Comparison of ENCODE assay signal across 8 cellular contexts in genomic region chr22:38793721-38794466, GRCh38.
DNase-seq lines count a peak whose midpoint lies in the region; ATAC-seq and TF ChIP-seq lines count a peak whose summit lies in the region.

A gene with protein sequence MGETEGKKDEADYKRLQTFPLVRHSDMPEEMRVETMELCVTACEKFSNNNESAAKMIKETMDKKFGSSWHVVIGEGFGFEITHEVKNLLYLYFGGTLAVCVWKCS (minus strand): TSS chr22:38794143. CDS start chr22:38782731, 11,412 bp downstream.

- H3K4me3 Mint-ChIP-seq in central memory CD8-positive, alpha-beta T cell: peak within 1 kb of the TSS; percentile 91

- no peaks in the 10 kb centered on the region for H3K9me3 Mint-ChIP-seq in central memory CD8-positive, alpha-beta T cell

- H3K36me3 Mint-ChIP-seq in central memory CD8-positive, alpha-beta T cell (ENCODE audit: insufficient read depth): no peaks in the 10 kb centered on the region

- H3K27me3 Mint-ChIP-seq in central memory CD8-positive, alpha-beta T cell: peaks cover 38% of the 10 kb centered on the region

- ATAC-seq in GM19035 (IDR thresholded peaks at IDR 0.05; ENCODE audit: unreplicated experiment) (peak; percentile 97), HG03342 (IDR thresholded peaks at IDR 0.05; ENCODE audit: unreplicated experiment) (peak; percentile 95)
- peak; percentile 96 for ATAC-seq in central memory CD8-positive, alpha-beta T cell (replicated peaks; ENCODE audit: extremely low read depth, poor library complexity, severe bottlenecking)

- DNase-seq in AG09309 (ENCODE audit: low read depth): peak; percentile 96
- peak; percentile 90 for DNase-seq in NCI-H345 treated with DMSO at 0.1 percent for 48 hours (lab: John Stamatoyannopoulos, UW; ENCODE audit: unreplicated experiment)
- peak; percentile 83 for DNase-seq in activated CD4-positive, CD25-positive, alpha-beta regulatory T cell treated with anti-CD3 and anti-CD28 coated beads, Interleukin-2, amount 50 U/mL, for 16 hours (ENCODE audit: low read depth, low spot score)
- peak; percentile 80 to 91 for DNase-seq in central memory CD8-positive, alpha-beta T cell (ENCODE audit: low spot score in 2 of 2)
- peak; percentile 99 for DNase-seq in inferior parietal cortex (ENCODE audit: extremely low spot score)
- peak; percentile 97 for DNase-seq in smooth muscle cell of the brain vasculature (ENCODE audit: low read depth, low spot score)

- H3K27ac Mint-ChIP-seq in central memory CD8-positive, alpha-beta T cell (ENCODE audit: low read depth): peak within 1 kb of the TSS; percentile 93

- TF ChIP-seq CTCF in AG09309 (IDR thresholded peaks at IDR 0.05; ENCODE audit: control insufficient read depth, insufficient read depth, low read depth, low read length, missing control alignments): no peak

- H3K4me3 ChIP-seq in AG09309 (ENCODE audit: control insufficient read depth, low read depth, low read length): peak within 1 kb of the TSS; percentile 65

- peaks cover 24% of the 10 kb centered on the region for H3K4me1 Mint-ChIP-seq in central memory CD8-positive, alpha-beta T cell

Comparison
In these comparisons a context has a peak if more than half of its experiments do, and no peak if none do; other contexts are left out.
1. Peak in every context shown above with its lines: DNase-seq, ATAC-seq and H3K4me3 ChIP-seq.